13 cellular contexts compared by ENCODE assay signal in genomic region chr2:223027442-223027841, GRCh38. TPM values are rescaled to one million over a fixed set of nuclear protein-coding genes. Genes with fewer than 3 reads are reported as not detected.
DNase-seq lines count a peak whose midpoint lies in the region; ATAC-seq and TF ChIP-seq lines count a peak whose summit lies in the region.
"Had no signal": no experiment of that assay in that cellular context is flagged by ENCODE, and none has a peak within 500 bp of the region (broad histone marks: within the 10 kb centered on the region; RNA-seq: fewer than 3 reads in every experiment).

No MANE protein-coding gene starts in this region.

- intact Hi-C loops in PC-9 (cut with micrococcal nuclease; ENCODE audit: unreplicated experiment) = no loop called here

- H3K27me3 ChIP-seq in GM23248 (replicated peaks; ENCODE audit: insufficient read depth) = no peaks in the 10 kb centered on the region
- no peaks in the 10 kb centered on the region for H3K27me3 ChIP-seq in PC-9 (ENCODE audit: insufficient read depth, low read depth)
- no peaks in the 10 kb centered on the region for H3K27me3 ChIP-seq in endodermal cell (ENCODE audit: control insufficient read depth, insufficient read depth, low read length, poor library complexity, severe bottlenecking)
- no peaks in the 10 kb centered on the region for H3K27me3 ChIP-seq in H7 (ENCODE audit: control insufficient read depth, insufficient read depth, low read length)

- H3K9me2 ChIP-seq in GM23248 (ENCODE audit: insufficient read depth) (no peaks in the 10 kb centered on the region), PC-9 (ENCODE audit: insufficient read depth) (no peaks in the 10 kb centered on the region)

- no peak overlapping the region for H2AFZ ChIP-seq in GM23248
- peak overlapping the region; percentile 0; the same call in 1 of the 2 replicates for H2AFZ ChIP-seq in PC-9

- POLR2A ChIA-PET in PC-9 (lab: Charles Lee; ENCODE audit: unreplicated experiment) = interaction anchor here (0.5 kb wide), 1 partner anchor 818 kb away, joined by 6 read pairs; no protein-coding TSS in a partner anchor

- no TSS peak for BruUV-seq in PC-9 (replicated peaks; lab: Mats Ljungman, UMichigan)

- H3K36me3 ChIP-seq in GM23248 (ENCODE audit: low read depth) = no peaks in the 10 kb centered on the region
- no peaks in the 10 kb centered on the region for H3K36me3 ChIP-seq in PC-9 (ENCODE audit: low read depth)
- no peaks in the 10 kb centered on the region for H3K36me3 ChIP-seq in endodermal cell (ENCODE audit: control insufficient read depth, insufficient read depth, low read length)
- no peaks in the 10 kb centered on the region for H3K36me3 ChIP-seq in H7 (replicated peaks; ENCODE audit: control insufficient read depth, insufficient read depth, low read length)

- WGBS in GM23248 (ENCODE audit: low coverage in 1 of 2, low lambda C conversion rate in 2 of 2, missing lambda C conversion rate in 2 of 2), 2 experiments = 97 to 100% methylated on average over 2 of the region's 2 CpGs
- whole genome bisulfite sequencing in endodermal cell (ENCODE audit: insufficient coverage in 1 of 2, insufficient read length in 1 of 2), 2 experiments = 100% methylated on average over 1 to 2 of the region's 2 CpGs

- peaks cover 13% of the 10 kb centered on the region for H3K4me1 ChIP-seq in GM23248 (ENCODE audit: insufficient read depth)
- H3K4me1 ChIP-seq in PC-9 (replicated peaks; ENCODE audit: insufficient read depth) = peaks cover 7% of the 10 kb centered on the region; the same call in 1 of the 2 replicates
- no peaks in the 10 kb centered on the region for H3K4me1 ChIP-seq in endodermal cell (ENCODE audit: control insufficient read depth, insufficient read depth, low read length)

- ATAC-seq in GM19035 (IDR thresholded peaks at IDR 0.05; ENCODE audit: unreplicated experiment) = no peak

- peaks cover 16% of the 10 kb centered on the region for H3K9me3 Mint-ChIP-seq in endodermal cell

- H3K4me2 ChIP-seq in GM23248 (ENCODE audit: unreplicated experiment) = no peak overlapping the region
- H3K4me2 ChIP-seq in PC-9 = no peak overlapping the region

- no peak overlapping the region for H3K4me3 Mint-ChIP-seq in endodermal cell
- H3K4me3 Mint-ChIP-seq: activated B cell treated with CpG ODN at 0.5 μM for 24 hours had no signal

- 0 out of 2 replicates have a peak, but pooled peaks cover 12% of the 10 kb centered on the region for H3F3A ChIP-seq in GM23248 (ENCODE audit: insufficient read depth)
- no peaks in the 10 kb centered on the region for H3F3A ChIP-seq in PC-9 (ENCODE audit: insufficient read depth, low read depth)

- TF ChIP-seq CTCF in PC-9 (conservative IDR thresholded peaks at IDR 0.05) (no peak), endodermal cell (conservative IDR thresholded peaks at IDR 0.05) (no peak)

- H3K79me2 ChIP-seq in GM23248 (ENCODE audit: insufficient read depth) (no peaks in the 10 kb centered on the region), PC-9 (ENCODE audit: low read depth) (no peaks in the 10 kb centered on the region)

- H3K27ac ChIP-seq in GM23248 = no peak overlapping the region
- H3K27ac ChIP-seq in PC-9 = no peak overlapping the region
- no peak overlapping the region for H3K27ac ChIP-seq in endodermal cell (ENCODE audit: low read depth, low read length)

- H3K27me3 Mint-ChIP-seq in endodermal cell (ENCODE audit: insufficient read depth) = no peaks in the 10 kb centered on the region
- H3K27me3 Mint-ChIP-seq: activated B cell treated with CpG ODN at 0.5 μM for 24 hours had no signal

- H3K36me3 Mint-ChIP-seq in endodermal cell (ENCODE audit: low read depth) = peaks cover 2% of the 10 kb centered on the region

- H3K4me3 ChIP-seq in GM23248 (no peak overlapping the region), PC-9 (no peak overlapping the region), endodermal cell (ENCODE audit: low read length) (no peak overlapping the region), H7 (ENCODE audit: insufficient read depth, low read depth, low read length) (no peak overlapping the region)

- DNase-seq in GM23248 (peak; percentile 81), PC-9 (peak in 1 of 2 experiments; percentile 23), endodermal cell (no peak), renal cortical epithelial cell (ENCODE audit: low read depth) (peak; percentile 89), KG1 (lab: John Stamatoyannopoulos, UW) (no peak), H7 (no peak)
- DNase-seq: activated B cell treated with CpG ODN at 0.5 μM for 24 hours; activated T-cell treated with anti-CD3 and anti-CD28 coated beads for 4 hours; amniotic stem cell; DMS153; Kasumi-1; stimulated activated CD4-positive, alpha-beta T cell treated with anti-CD3 and anti-CD28 coated beads, Interleukin-4, amount 100 ng/mL, for 4 hours had no signal

- no peaks in the 10 kb centered on the region for H4K20me1 ChIP-seq in GM23248 (ENCODE audit: insufficient read depth)
- no peaks in the 10 kb centered on the region for H4K20me1 ChIP-seq in PC-9 (ENCODE audit: insufficient read depth)

- H3K4me1 Mint-ChIP-seq in endodermal cell = peaks cover 8% of the 10 kb centered on the region
- H3K4me1 Mint-ChIP-seq: activated B cell treated with CpG ODN at 0.5 μM for 24 hours had no signal

- CTCF ChIA-PET in PC-9 (lab: Charles Lee) = interaction anchor here (0.7 kb wide), 1 partner anchor 121 kb away, joined by 3 read pairs; no protein-coding TSS in a partner anchor

- no peaks in the 10 kb centered on the region for H3K9me3 ChIP-seq in GM23248 (ENCODE audit: low read depth)
- H3K9me3 ChIP-seq in PC-9 (ENCODE audit: insufficient read depth, low read depth) = peaks cover 14% of the 10 kb centered on the region
- peaks cover 8% of the 10 kb centered on the region for H3K9me3 ChIP-seq in endodermal cell (ENCODE audit: control insufficient read depth, low read length)

- in situ Hi-C loops in GM23248 (cut with MboI) = no loop called here

- H3K27ac Mint-ChIP-seq in endodermal cell = peak overlapping the region; percentile 8
- H3K27ac Mint-ChIP-seq: activated B cell treated with CpG ODN at 0.5 μM for 24 hours had no signal

- no peak overlapping the region for H3K9ac ChIP-seq in GM23248
- no peak overlapping the region for H3K9ac ChIP-seq in endodermal cell (ENCODE audit: extremely low read depth, low read length, poor library complexity, severe bottlenecking)

RNA-seq across cellular contexts. Expression of gene KCNE4, which starts 24.5 kb away (rescaled TPM):
- total RNA-seq in GM23248 (2014; rRNA removed; shearing (Covaris generic)) = 3.8 and 5.9 TPM in 2 replicates
- polyA plus RNA-seq in GM23248 (2016; fragmentation: Nextera tagmentation; extraction: Ambion mirVana) = 3.1 and 3.3 TPM in 2 replicates
- total RNA-seq in PC-9 (2021) = 0.11 TPM in 1 of 2 replicates, not detected in the other
- under 1 TPM in 1 of 2 donors, not detected in 1; 0.22 TPM for total RNA-seq in endodermal cell
- polyA plus RNA-seq in endodermal cell (2013, experiment 1 of 2) = 0.18 TPM
- 0.25 TPM for polyA plus RNA-seq in endodermal cell (2013, experiment 2 of 2)
- 0.05 and 0.52 TPM in 2 replicates for total RNA-seq in renal cortical epithelial cell
- total RNA-seq in H7 (2014; rRNA removed; shearing (Covaris generic)) = not detected in 2 replicates
- total RNA-seq: activated B cell treated with CpG ODN at 0.5 μM for 24 hours had no signal

Comparison
In these comparisons a context has a peak if more than half of its experiments do, and no peak if none do; other contexts are left out.
1. DNase-seq: peak in GM23248 (single experiment) and renal cortical epithelial cell (single experiment); none in endodermal cell (single experiment), KG1 (single experiment) and H7 (single experiment).